1 cellular context compared by ENCODE assay signal in the genomic region with DNA sequence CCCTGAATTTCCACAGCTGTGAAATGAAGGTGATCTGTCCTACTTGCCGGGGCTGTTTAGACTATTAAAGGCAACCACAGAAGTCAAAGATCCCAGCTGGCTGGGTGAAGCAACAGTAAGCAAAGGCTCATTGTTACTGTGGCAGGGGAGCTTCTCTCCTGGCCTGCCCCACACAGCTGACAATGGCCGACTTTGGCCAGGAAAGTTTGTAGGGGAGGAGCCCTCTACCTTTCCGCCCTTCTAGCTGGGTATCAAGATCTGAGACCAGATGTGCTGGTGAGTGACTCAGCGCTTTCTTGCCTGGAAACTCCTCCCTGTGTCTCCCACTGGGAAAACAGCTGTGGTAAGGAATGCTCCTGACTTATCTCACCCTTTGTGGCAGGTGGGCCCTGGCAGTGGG.
A peak's percentile ranks its signal among the peaks of the same experiment; 100 is the strongest.
TF ChIP-seq lines count a peak whose summit lies in the region.

No MANE protein-coding gene starts in this region.

TF ChIP-seq in K562, 482 proteins besides CTCF, POLR2A, EP300 and RAD21:
- TF ChIP-seq NFE2L1 (tag; IDR thresholded peaks at IDR 0.05; ENCODE audit: borderline replicate concordance, low read depth), result peak; percentile 84
- TF ChIP-seq MAFK (IDR thresholded peaks at IDR 0.05; ENCODE audit: low read length), result peak; percentile 87
- TF ChIP-seq CBFA2T3 (IDR thresholded peaks at IDR 0.05), result peak; percentile 54
- TF ChIP-seq, protein P1, sequence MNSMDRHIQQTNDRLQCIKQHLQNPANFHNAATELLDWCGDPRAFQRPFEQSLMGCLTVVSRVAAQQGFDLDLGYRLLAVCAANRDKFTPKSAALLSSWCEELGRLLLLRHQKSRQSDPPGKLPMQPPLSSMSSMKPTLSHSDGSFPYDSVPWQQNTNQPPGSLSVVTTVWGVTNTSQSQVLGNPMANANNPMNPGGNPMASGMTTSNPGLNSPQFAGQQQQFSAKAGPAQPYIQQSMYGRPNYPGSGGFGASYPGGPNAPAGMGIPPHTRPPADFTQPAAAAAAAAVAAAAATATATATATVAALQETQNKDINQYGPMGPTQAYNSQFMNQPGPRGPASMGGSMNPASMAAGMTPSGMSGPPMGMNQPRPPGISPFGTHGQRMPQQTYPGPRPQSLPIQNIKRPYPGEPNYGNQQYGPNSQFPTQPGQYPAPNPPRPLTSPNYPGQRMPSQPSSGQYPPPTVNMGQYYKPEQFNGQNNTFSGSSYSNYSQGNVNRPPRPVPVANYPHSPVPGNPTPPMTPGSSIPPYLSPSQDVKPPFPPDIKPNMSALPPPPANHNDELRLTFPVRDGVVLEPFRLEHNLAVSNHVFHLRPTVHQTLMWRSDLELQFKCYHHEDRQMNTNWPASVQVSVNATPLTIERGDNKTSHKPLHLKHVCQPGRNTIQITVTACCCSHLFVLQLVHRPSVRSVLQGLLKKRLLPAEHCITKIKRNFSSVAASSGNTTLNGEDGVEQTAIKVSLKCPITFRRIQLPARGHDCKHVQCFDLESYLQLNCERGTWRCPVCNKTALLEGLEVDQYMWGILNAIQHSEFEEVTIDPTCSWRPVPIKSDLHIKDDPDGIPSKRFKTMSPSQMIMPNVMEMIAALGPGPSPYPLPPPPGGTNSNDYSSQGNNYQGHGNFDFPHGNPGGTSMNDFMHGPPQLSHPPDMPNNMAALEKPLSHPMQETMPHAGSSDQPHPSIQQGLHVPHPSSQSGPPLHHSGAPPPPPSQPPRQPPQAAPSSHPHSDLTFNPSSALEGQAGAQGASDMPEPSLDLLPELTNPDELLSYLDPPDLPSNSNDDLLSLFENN (IDR thresholded peaks at IDR 0.05; ENCODE audit: low read depth in 2 of 2, low read length in 2 of 2), result no peak
- peak; percentile 97 for TF ChIP-seq MAFG (tag; conservative IDR thresholded peaks at IDR 0.05)
- no peak for TF ChIP-seq CREB1 (IDR thresholded peaks at IDR 0.05)
- TF ChIP-seq CREB1 (CRISPR knock-in tag; IDR thresholded peaks at IDR 0.05), result no peak
- TF ChIP-seq NR4A1 (CRISPR knock-in tag; IDR thresholded peaks at IDR 0.05), result no peak
- TF ChIP-seq NR4A1 (tag; IDR thresholded peaks at IDR 0.05), result no peak
- peak; percentile 64 for TF ChIP-seq DPF2 (IDR thresholded peaks at IDR 0.05)
- TF ChIP-seq ZNF146 (CRISPR knock-in tag; IDR thresholded peaks at IDR 0.05; ENCODE audit: unreplicated experiment), result no peak
- TF ChIP-seq BACH1 (tag; IDR thresholded peaks at IDR 0.05), result peak; percentile 80; the same call in 1 of the 2 replicates
- no peak for TF ChIP-seq ZNF764 (CRISPR knock-in tag; IDR thresholded peaks at IDR 0.05; ENCODE audit: low read depth)
- peak; percentile 52; the same call in 1 of the 2 replicates for TF ChIP-seq ZEB2 (IDR thresholded peaks at IDR 0.05)
- TF ChIP-seq, protein P2, sequence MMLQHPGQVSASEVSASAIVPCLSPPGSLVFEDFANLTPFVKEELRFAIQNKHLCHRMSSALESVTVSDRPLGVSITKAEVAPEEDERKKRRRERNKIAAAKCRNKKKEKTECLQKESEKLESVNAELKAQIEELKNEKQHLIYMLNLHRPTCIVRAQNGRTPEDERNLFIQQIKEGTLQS (IDR thresholded peaks at IDR 0.05), result peak; percentile 14; the same call in 1 of the 2 replicates
- TF ChIP-seq, protein P2 (CRISPR knock-in tag; conservative IDR thresholded peaks at IDR 0.05), result no peak
- TF ChIP-seq, protein P3, sequence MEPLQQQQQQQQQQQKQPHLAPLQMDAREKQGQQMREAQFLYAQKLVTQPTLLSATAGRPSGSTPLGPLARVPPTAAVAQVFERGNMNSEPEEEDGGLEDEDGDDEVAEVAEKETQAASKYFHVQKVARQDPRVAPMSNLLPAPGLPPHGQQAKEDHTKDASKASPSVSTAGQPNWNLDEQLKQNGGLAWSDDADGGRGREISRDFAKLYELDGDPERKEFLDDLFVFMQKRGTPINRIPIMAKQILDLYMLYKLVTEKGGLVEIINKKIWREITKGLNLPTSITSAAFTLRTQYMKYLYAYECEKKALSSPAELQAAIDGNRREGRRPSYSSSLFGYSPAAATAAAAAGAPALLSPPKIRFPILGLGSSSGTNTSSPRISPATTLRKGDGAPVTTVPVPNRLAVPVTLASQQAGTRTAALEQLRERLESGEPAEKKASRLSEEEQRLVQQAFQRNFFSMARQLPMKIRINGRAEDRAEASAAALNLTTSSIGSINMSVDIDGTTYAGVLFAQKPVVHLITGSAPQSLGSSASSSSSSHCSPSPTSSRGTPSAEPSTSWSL (CRISPR knock-in tag; IDR thresholded peaks at IDR 0.05; ENCODE audit: borderline replicate concordance), result no peak
- peak; percentile 44 for TF ChIP-seq DACH1 (IDR thresholded peaks at IDR 0.05; ENCODE audit: partially characterized antibody)
- peak; percentile 50; the same call in 1 of the 2 replicates for TF ChIP-seq SMARCE1 (IDR thresholded peaks at IDR 0.05)
- peak; percentile 52; the same call in 1 of the 2 replicates for TF ChIP-seq SMARCA4 (IDR thresholded peaks at IDR 0.05)
- peak in 1 of 2 experiments; percentile 24; a peak in 1 of 4 replicates for TF ChIP-seq TRIM24 (IDR thresholded peaks at IDR 0.05)
- 0 out of 2 replicates have a peak, but pooled peaks have one; percentile 34 for TF ChIP-seq JUN (IDR thresholded peaks at IDR 0.05; ENCODE audit: borderline replicate concordance, low read depth, low read length)
- no peak for TF ChIP-seq JUN (CRISPR knock-in tag; IDR thresholded peaks at IDR 0.05; ENCODE audit: borderline replicate concordance)
- TF ChIP-seq ZNF143 (CRISPR knock-in tag; IDR thresholded peaks at IDR 0.05), result no peak
- no peak for TF ChIP-seq YY1 (IDR thresholded peaks at IDR 0.05; ENCODE audit: borderline replicate concordance in 1 of 3, control insufficient read depth in 1 of 3, extremely low read depth in 1 of 3, insufficient read depth in 3 of 3, insufficient read length in 1 of 3, insufficient replicate concordance in 2 of 3, low read depth in 1 of 3, low read length in 2 of 3)
- 0 out of 4 replicates have a peak, but pooled peaks of 1 of the 2 experiments have one; percentile 4 for TF ChIP-seq MAZ (CRISPR knock-in tag; conservative IDR thresholded peaks at IDR 0.05 in 1 of 2, IDR thresholded peaks at IDR 0.05 in 1 of 2)
- TF ChIP-seq CTBP1 (IDR thresholded peaks at IDR 0.05; ENCODE audit: borderline replicate concordance), result peak; percentile 86
- TF ChIP-seq, protein P4, sequence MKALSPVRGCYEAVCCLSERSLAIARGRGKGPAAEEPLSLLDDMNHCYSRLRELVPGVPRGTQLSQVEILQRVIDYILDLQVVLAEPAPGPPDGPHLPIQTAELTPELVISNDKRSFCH (CRISPR knock-in tag; IDR thresholded peaks at IDR 0.05), result no peak
- TF ChIP-seq, protein P4 (tag; IDR thresholded peaks at IDR 0.05), result no peak
- TF ChIP-seq ATF1 (CRISPR knock-in tag; IDR thresholded peaks at IDR 0.05), result no peak
- TF ChIP-seq ATF1 (tag; IDR thresholded peaks at IDR 0.05), result no peak
- peak; percentile 68 for TF ChIP-seq JUND (IDR thresholded peaks at IDR 0.05; ENCODE audit: borderline replicate concordance, low read depth, low read length)
- peak; percentile 67; the same call in 1 of the 3 replicates for TF ChIP-seq JUND (tag; IDR thresholded peaks at IDR 0.05; ENCODE audit: borderline replicate concordance, low read depth, low read length)
- peak; percentile 92 for TF ChIP-seq C11orf30 (IDR thresholded peaks at IDR 0.05; ENCODE audit: low read depth)
- peak; percentile 90 for TF ChIP-seq ZNF316 (IDR thresholded peaks at IDR 0.05)
- TF ChIP-seq ARID1B (IDR thresholded peaks at IDR 0.05), result peak; percentile 68
- 0 out of 2 replicates have a peak, but pooled peaks have one; percentile 19 for TF ChIP-seq FOSL1 (tag; conservative IDR thresholded peaks at IDR 0.05)
- peak; percentile 74 for TF ChIP-seq CEBPG (CRISPR knock-in tag; IDR thresholded peaks at IDR 0.05)
- TF ChIP-seq CEBPG (tag; conservative IDR thresholded peaks at IDR 0.05 in 1 of 2, IDR thresholded peaks at IDR 0.05 in 1 of 2), result peak; percentile 60 to 71
- peak; percentile 51; the same call in 1 of the 2 replicates for TF ChIP-seq MTA3 (IDR thresholded peaks at IDR 0.05; ENCODE audit: borderline replicate concordance)
- TF ChIP-seq RCOR1 (IDR thresholded peaks at IDR 0.05; ENCODE audit: borderline replicate concordance in 1 of 2, low read depth in 2 of 2, low read length in 2 of 2), result peak in 1 of 2 experiments; percentile 41; a peak in 1 of 4 replicates
- peak; percentile 71 for TF ChIP-seq TFAP4 (CRISPR knock-in tag; IDR thresholded peaks at IDR 0.05; ENCODE audit: borderline replicate concordance)
- peak; percentile 91 for TF ChIP-seq MAFF (IDR thresholded peaks at IDR 0.05; ENCODE audit: low read length)
- 0 out of 2 replicates have a peak, but pooled peaks have one; percentile 17 for TF ChIP-seq SMAD4 (CRISPR knock-in tag; conservative IDR thresholded peaks at IDR 0.05)
- peak; percentile 98 for TF ChIP-seq NFE2 (IDR thresholded peaks at IDR 0.05; ENCODE audit: low read depth)
TF ChIP-seq in K562: peak in this region for 27.
